In genomic region chr1:234928642-234929041, GRCh38 we compare ENCODE assay signal across 17 cellular contexts.
DNase-seq lines count a peak whose midpoint lies in the region; ATAC-seq, FAIRE-seq and TF ChIP-seq lines count a peak whose summit lies in the region.
"Had no signal": no experiment of that assay in that cellular context is flagged by ENCODE, and none has a peak within 500 bp of the region (broad histone marks: within the 10 kb centered on the region; RNA-seq: fewer than 3 reads in every experiment).

No MANE protein-coding gene starts in this region.

- no peaks in the 10 kb centered on the region for H3K36me3 Mint-ChIP-seq in natural killer cell treated with Interleukin-12 subunit alpha and Interleukin-12 subunit beta and Interleukin-15 and Interleukin-18, amount 100 ng/mL, for 72 hours
- H3K36me3 Mint-ChIP-seq in natural killer cell = no peaks in the 10 kb centered on the region
- no peaks in the 10 kb centered on the region for H3K36me3 Mint-ChIP-seq in astrocyte (ENCODE audit: low read depth, unreplicated experiment)
- H3K36me3 Mint-ChIP-seq in stimulated activated naive CD8-positive, alpha-beta T cell treated with anti-CD3 and anti-CD28 coated beads, Interleukin-15, Interleukin-2, amounts not matched to agents 100 ng/mL and 50 ng/mL, for 24 hours (ENCODE audit: low read depth) = no peaks in the 10 kb centered on the region
- H3K36me3 Mint-ChIP-seq in stimulated activated naive B cell treated with anti-CD40 and anti-IgM and Interleukin-4, amounts not matched to agents 10 μg/mL and 1 μg/mL and 100 μg/mL, for 72 hours = no peaks in the 10 kb centered on the region

- no peaks in the 10 kb centered on the region for H3K36me3 ChIP-seq in astrocyte (ENCODE audit: insufficient read depth, low read length)
- H3K36me3 ChIP-seq: breast epithelium, pancreas had no signal

- no peak for DNase-seq in natural killer cell treated with Interleukin-12 subunit alpha and Interleukin-12 subunit beta and Interleukin-15 and Interleukin-18, amount 100 ng/mL, for 72 hours (ENCODE audit: low spot score)
- DNase-seq in natural killer cell (no peak), NCI-H510A (lab: John Stamatoyannopoulos, UW) (peak; percentile 37), astrocyte (ENCODE audit: low read depth) (no peak), foreskin melanocyte (no peak), NOMO-1 treated with DMSO at 0.1 percent for 48 hours (lab: John Stamatoyannopoulos, UW; ENCODE audit: unreplicated experiment) (no peak)
- no peak for DNase-seq in stimulated activated naive B cell treated with anti-CD40 and anti-IgM and Interleukin-4, amounts not matched to agents 10 μg/mL and 1 μg/mL and 100 μg/mL, for 72 hours
- DNase-seq: effector CD4-positive, alpha-beta T cell; hypothalamus; Karpas-422; mucosa of descending colon; NCI-H1694 treated with DMSO at 0.1 percent for 48 hours; NCI-H526 treated with DMSO at 0.1 percent for 48 hours; pancreas; T1000 had no signal

- H3K27ac Mint-ChIP-seq in natural killer cell treated with Interleukin-12 subunit alpha and Interleukin-12 subunit beta and Interleukin-15 and Interleukin-18, amount 100 ng/mL, for 72 hours = peak overlapping the region; percentile 98 to 99
- H3K27ac Mint-ChIP-seq in natural killer cell (peak overlapping the region in 1 of 2 donors; percentile 92), astrocyte (ENCODE audit: unreplicated experiment) (peak overlapping the region; percentile 87)
- H3K27ac Mint-ChIP-seq in stimulated activated naive CD8-positive, alpha-beta T cell treated with anti-CD3 and anti-CD28 coated beads, Interleukin-15, Interleukin-2, amounts not matched to agents 100 ng/mL and 50 ng/mL, for 24 hours = peak overlapping the region; percentile 21
- H3K27ac Mint-ChIP-seq in stimulated activated naive B cell treated with anti-CD40 and anti-IgM and Interleukin-4, amounts not matched to agents 10 μg/mL and 1 μg/mL and 100 μg/mL, for 72 hours = no peak overlapping the region

- H3K4me2 ChIP-seq in astrocyte (ENCODE audit: low read length) = peak overlapping the region; percentile 7

- no peaks in the 10 kb centered on the region for H3K27me3 Mint-ChIP-seq in natural killer cell treated with Interleukin-12 subunit alpha and Interleukin-12 subunit beta and Interleukin-15 and Interleukin-18, amount 100 ng/mL, for 72 hours
- H3K27me3 Mint-ChIP-seq in natural killer cell (ENCODE audit: low read depth in 2 of 2) (peaks cover 0 to 3% of the 10 kb centered on the region in 2 donors), astrocyte (ENCODE audit: low read depth, unreplicated experiment) (no peaks in the 10 kb centered on the region)
- H3K27me3 Mint-ChIP-seq in stimulated activated naive CD8-positive, alpha-beta T cell treated with anti-CD3 and anti-CD28 coated beads, Interleukin-15, Interleukin-2, amounts not matched to agents 100 ng/mL and 50 ng/mL, for 24 hours = no peaks in the 10 kb centered on the region
- no peaks in the 10 kb centered on the region for H3K27me3 Mint-ChIP-seq in stimulated activated naive B cell treated with anti-CD40 and anti-IgM and Interleukin-4, amounts not matched to agents 10 μg/mL and 1 μg/mL and 100 μg/mL, for 72 hours

- H2AFZ ChIP-seq in astrocyte (ENCODE audit: low read depth, low read length) = no peak overlapping the region

- intact Hi-C loops in natural killer cell (cut with micrococcal nuclease) = loop anchor here (5.0 kb wide), 1 partner anchor 84 kb away; no protein-coding TSS in a partner anchor

- peaks cover 3% of the 10 kb centered on the region for H3K9me3 Mint-ChIP-seq in natural killer cell treated with Interleukin-12 subunit alpha and Interleukin-12 subunit beta and Interleukin-15 and Interleukin-18, amount 100 ng/mL, for 72 hours
- H3K9me3 Mint-ChIP-seq in natural killer cell (no peaks in the 10 kb centered on the region), astrocyte (ENCODE audit: unreplicated experiment) (no peaks in the 10 kb centered on the region)
- H3K9me3 Mint-ChIP-seq in stimulated activated naive CD8-positive, alpha-beta T cell treated with anti-CD3 and anti-CD28 coated beads, Interleukin-15, Interleukin-2, amounts not matched to agents 100 ng/mL and 50 ng/mL, for 24 hours = peaks cover 6% of the 10 kb centered on the region
- peaks cover 0 to 1% of the 10 kb centered on the region in 2 donors for H3K9me3 Mint-ChIP-seq in stimulated activated naive B cell treated with anti-CD40 and anti-IgM and Interleukin-4, amounts not matched to agents 10 μg/mL and 1 μg/mL and 100 μg/mL, for 72 hours

- H3K79me2 ChIP-seq in astrocyte (ENCODE audit: insufficient read depth, low read length) = no peaks in the 10 kb centered on the region

- no peaks in the 10 kb centered on the region for H4K20me1 ChIP-seq in astrocyte (ENCODE audit: insufficient read depth, low read length)

- no peaks in the 10 kb centered on the region for H3K9me3 ChIP-seq in astrocyte (ENCODE audit: insufficient read depth, low read depth, low read length)
- H3K9me3 ChIP-seq: breast epithelium, mucosa of descending colon, pancreas had no signal

- no peak overlapping the region for H3K27ac ChIP-seq in astrocyte (ENCODE audit: low read depth, low read length)
- H3K27ac ChIP-seq: breast epithelium, pancreas had no signal

- H3K27me3 ChIP-seq in astrocyte (ENCODE audit: insufficient read depth, low read length) = no peaks in the 10 kb centered on the region
- H3K27me3 ChIP-seq: breast epithelium, pancreas had no signal

- FAIRE-seq in astrocyte (lab: Jason Lieb, UNC) = no peak
- FAIRE-seq: pancreas had no signal

- H3K4me3 ChIP-seq in astrocyte (ENCODE audit: insufficient read depth, low read depth, low read length) = no peak overlapping the region
- H3K4me3 ChIP-seq: breast epithelium, mucosa of descending colon, pancreas had no signal

- TF ChIP-seq CTCF in natural killer cell (IDR thresholded peaks at IDR 0.05) = no peak
- TF ChIP-seq CTCF in astrocyte (IDR thresholded peaks at IDR 0.05; ENCODE audit: insufficient read depth, low read depth, low read length) = no peak

- peaks cover 30% of the 10 kb centered on the region for H3K4me1 ChIP-seq in astrocyte (ENCODE audit: insufficient read depth, low read length)

- peaks cover 61 to 62% of the 10 kb centered on the region in 2 donors for H3K4me1 Mint-ChIP-seq in natural killer cell treated with Interleukin-12 subunit alpha and Interleukin-12 subunit beta and Interleukin-15 and Interleukin-18, amount 100 ng/mL, for 72 hours (ENCODE audit: low read depth in 2 of 2)
- peaks cover 34 to 39% of the 10 kb centered on the region in 2 donors for H3K4me1 Mint-ChIP-seq in natural killer cell
- H3K4me1 Mint-ChIP-seq in astrocyte (ENCODE audit: low read depth, unreplicated experiment) = peaks cover 35% of the 10 kb centered on the region
- H3K4me1 Mint-ChIP-seq in stimulated activated naive CD8-positive, alpha-beta T cell treated with anti-CD3 and anti-CD28 coated beads, Interleukin-15, Interleukin-2, amounts not matched to agents 100 ng/mL and 50 ng/mL, for 24 hours (ENCODE audit: low read depth) = peaks cover 71% of the 10 kb centered on the region
- H3K4me1 Mint-ChIP-seq in stimulated activated naive B cell treated with anti-CD40 and anti-IgM and Interleukin-4, amounts not matched to agents 10 μg/mL and 1 μg/mL and 100 μg/mL, for 72 hours = peaks cover 49 to 65% of the 10 kb centered on the region in 2 donors

- H3K4me3 Mint-ChIP-seq in natural killer cell treated with Interleukin-12 subunit alpha and Interleukin-12 subunit beta and Interleukin-15 and Interleukin-18, amount 100 ng/mL, for 72 hours = no peak overlapping the region
- no peak overlapping the region for H3K4me3 Mint-ChIP-seq in natural killer cell
- no peak overlapping the region for H3K4me3 Mint-ChIP-seq in astrocyte (ENCODE audit: unreplicated experiment)
- H3K4me3 Mint-ChIP-seq in stimulated activated naive CD8-positive, alpha-beta T cell treated with anti-CD3 and anti-CD28 coated beads, Interleukin-15, Interleukin-2, amounts not matched to agents 100 ng/mL and 50 ng/mL, for 24 hours = no peak overlapping the region
- no peak overlapping the region for H3K4me3 Mint-ChIP-seq in stimulated activated naive B cell treated with anti-CD40 and anti-IgM and Interleukin-4, amounts not matched to agents 10 μg/mL and 1 μg/mL and 100 μg/mL, for 72 hours

- no peak overlapping the region for H3K9ac ChIP-seq in astrocyte (ENCODE audit: low read length)

- ATAC-seq in natural killer cell treated with Interleukin-12 subunit alpha and Interleukin-12 subunit beta and Interleukin-15 and Interleukin-18, amount 100 ng/mL, for 72 hours = no peak
- no peak for ATAC-seq in natural killer cell
- no peak for ATAC-seq in stimulated activated naive B cell treated with anti-CD40 and anti-IgM and Interleukin-4, amounts not matched to agents 10 μg/mL and 1 μg/mL and 100 μg/mL, for 72 hours (replicated peaks)
- ATAC-seq: mucosa of descending colon, pancreas had no signal
